In the genomic region with DNA sequence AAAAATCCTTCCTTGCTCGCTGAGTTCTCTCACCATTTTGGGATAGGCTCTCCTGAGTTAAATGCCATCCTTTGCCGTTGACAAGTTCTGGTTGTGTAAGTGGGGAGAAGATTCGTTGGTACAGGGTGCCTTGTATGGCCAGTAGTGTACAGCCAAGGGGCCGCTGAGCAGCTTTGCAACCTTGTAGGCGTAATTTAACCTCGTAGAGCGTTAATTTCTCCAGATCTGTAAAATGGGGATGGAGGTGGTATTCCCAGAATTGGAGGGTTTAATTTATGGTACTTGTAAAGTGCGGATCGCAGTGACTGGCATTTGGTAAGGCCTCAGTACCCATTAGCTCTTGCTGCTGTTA, we compare ENCODE assay signal across 9 cellular contexts. TPM values are rescaled to one million over a fixed set of nuclear protein-coding genes. Genes with fewer than 3 reads are reported as not detected.
DNase-seq lines count a peak whose midpoint lies in the region; ATAC-seq and TF ChIP-seq lines count a peak whose summit lies in the region.
"Had no signal": no experiment of that assay in that cellular context is flagged by ENCODE, and none has a peak within 500 bp of the region (broad histone marks: within the 10 kb centered on the region; RNA-seq: fewer than 3 reads in every experiment).

No MANE protein-coding gene starts in this region.

- H3K27me3 Mint-ChIP-seq in stimulated activated memory B cell treated with anti-CD40 and anti-IgM and Interleukin-4, amounts not matched to agents 10 μg/mL and 1 μg/mL and 100 μg/mL, for 72 hours = no peaks in the 10 kb centered on the region

- H3K4me1 Mint-ChIP-seq in stimulated activated memory B cell treated with anti-CD40 and anti-IgM and Interleukin-4, amounts not matched to agents 10 μg/mL and 1 μg/mL and 100 μg/mL, for 72 hours = peaks cover 61% of the 10 kb centered on the region

- no peaks in the 10 kb centered on the region for H3K36me3 Mint-ChIP-seq in stimulated activated memory B cell treated with anti-CD40 and anti-IgM and Interleukin-4, amounts not matched to agents 10 μg/mL and 1 μg/mL and 100 μg/mL, for 72 hours

- H3K9me3 ChIP-seq in Peyer's patch = no peaks in the 10 kb centered on the region
- H3K9me3 ChIP-seq in iPS DF 6.9 (ENCODE audit: control insufficient read depth, insufficient read depth, low read length) = no peaks in the 10 kb centered on the region

- peak overlapping the region; percentile 92 for H3K4me3 Mint-ChIP-seq in stimulated activated memory B cell treated with anti-CD40 and anti-IgM and Interleukin-4, amounts not matched to agents 10 μg/mL and 1 μg/mL and 100 μg/mL, for 72 hours

- no peak for TF ChIP-seq POLR2A in Peyer's patch (IDR thresholded peaks at IDR 0.05)

- peaks cover 0 to 29% (median 16%) of the 10 kb centered on the region in 4 donors for H3K4me1 ChIP-seq in Peyer's patch
- H3K4me1 ChIP-seq in iPS DF 6.9 (ENCODE audit: control insufficient read depth, insufficient read depth, low read length) = peaks cover 8% of the 10 kb centered on the region

- DNase-seq in SIG-M5 treated with dmso at 0.1 percent for 504 hours (lab: John Stamatoyannopoulos, UW; ENCODE audit: unreplicated experiment) = peak; percentile 76
- DNase-seq in SIG-M5 (lab: John Stamatoyannopoulos, UW) = no peak
- no peak for DNase-seq in Peyer's patch
- no peak for DNase-seq in iPS DF 6.9 (ENCODE audit: low read depth, low spot score)
- no peak for DNase-seq in GF-D8 (lab: John Stamatoyannopoulos, UW)
- no peak for DNase-seq in foreskin melanocyte
- DNase-seq: NCI-H187 treated with DMSO at 0.1 percent for 48 hours had no signal

- no peak for TF ChIP-seq CTCF in Peyer's patch (IDR thresholded peaks at IDR 0.05)

- no peak for ATAC-seq in stimulated activated memory B cell treated with anti-CD40 and anti-IgM and Interleukin-4, amounts not matched to agents 10 μg/mL and 1 μg/mL and 100 μg/mL, for 72 hours
- no peak for ATAC-seq in GM19467 (IDR thresholded peaks at IDR 0.05; ENCODE audit: unreplicated experiment)

- no CpG with 5 or more reads among the region's 9 CpGs for WGBS in iPS DF 6.9 (ENCODE audit: insufficient coverage, insufficient read length)

- peak overlapping the region; percentile 65 to 90 (median 74) for H3K4me3 ChIP-seq in Peyer's patch
- peak overlapping the region; percentile 52; the same call in 1 of the 2 replicates for H3K4me3 ChIP-seq in iPS DF 6.9 (ENCODE audit: low read length)

- H3K27ac Mint-ChIP-seq in stimulated activated memory B cell treated with anti-CD40 and anti-IgM and Interleukin-4, amounts not matched to agents 10 μg/mL and 1 μg/mL and 100 μg/mL, for 72 hours = peak overlapping the region; percentile 100

- H3K27me3 ChIP-seq in Peyer's patch (peaks cover 0 to 26% of the 10 kb centered on the region in 2 donors), iPS DF 6.9 (ENCODE audit: control insufficient read depth, insufficient read depth, low read length) (peaks cover 14% of the 10 kb centered on the region)

- H3K36me3 ChIP-seq in Peyer's patch = no peaks in the 10 kb centered on the region
- no peaks in the 10 kb centered on the region for H3K36me3 ChIP-seq in iPS DF 6.9 (ENCODE audit: control insufficient read depth, insufficient read depth, low read length)

- H3K9me3 Mint-ChIP-seq in stimulated activated memory B cell treated with anti-CD40 and anti-IgM and Interleukin-4, amounts not matched to agents 10 μg/mL and 1 μg/mL and 100 μg/mL, for 72 hours = no peaks in the 10 kb centered on the region

- H3K27ac ChIP-seq in Peyer's patch (peak overlapping the region; percentile 88 to 99 (median 90)), iPS DF 6.9 (ENCODE audit: low read length) (no peak overlapping the region)

RNA-seq across cellular contexts. Expression of a gene that starts 1.4 kb away (rescaled TPM):
- total RNA-seq in Peyer's patch = 10 to 100 TPM in 1 of 4 donors, 1 to 10 TPM in 2, under 1 TPM in 1; 0.70 to 29.7 (median 2.0) TPM

RNA-seq across cellular contexts. Expression of a gene that starts 1.7 kb away (rescaled TPM):
- total RNA-seq in Peyer's patch = 1 to 10 TPM in 2 of 4 donors, not detected in 2; 1.1 to 1.7 TPM

RNA-seq across cellular contexts. Expression of a gene that starts 44.8 kb away (rescaled TPM):
- 10 to 100 TPM; 18.0 to 38.8 (median 31.2) TPM for total RNA-seq in Peyer's patch
